ENCODE assay signal across 8 cellular contexts in genomic region chr17:6421700-6422604, GRCh38. TPM values are rescaled to one million over a fixed set of nuclear protein-coding genes. Genes with fewer than 3 reads are reported as not detected.
DNase-seq lines count a peak whose midpoint lies in the region; ATAC-seq, FAIRE-seq and TF ChIP-seq lines count a peak whose summit lies in the region.

No MANE protein-coding gene starts in this region.

- DNase-seq in COLO668 (lab: John Stamatoyannopoulos, UW; ENCODE audit: unreplicated experiment), result peak; percentile 70
- DNase-seq in HTR-8/SVneo (ENCODE audit: insufficient read length, low spot score), result peak; percentile 91
- peak; percentile 67 for DNase-seq in activated T-cell treated with anti-CD3 and anti-CD28 coated beads, Interleukin-2, amount 50 U/mL, for 1 hour
- peak; percentile 46 to 71 for DNase-seq in fibroblast of lung (ENCODE audit: low read depth in 2 of 2)
- peak; percentile 69 to 76 for DNase-seq in stimulated activated naive CD8-positive, alpha-beta T cell treated with anti-CD3 and anti-CD28 coated beads, Interleukin-15, amount 100 ng/mL, for 72 hours

- H4K20me1 ChIP-seq in fibroblast of lung (ENCODE audit: control insufficient read depth, extremely low read depth, insufficient read depth, low read length) (no peaks in the 10 kb centered on the region), neural cell (ENCODE audit: insufficient read depth) (no peaks in the 10 kb centered on the region)

- H3K4me2 ChIP-seq in fibroblast of lung (ENCODE audit: extremely low read depth, insufficient read depth, low read length) (no peak overlapping the region), neural cell (ENCODE audit: low read length) (no peak overlapping the region)

- H3K27me3 ChIP-seq in fibroblast of lung (ENCODE audit: control insufficient read depth, insufficient read depth, low read length), result no peaks in the 10 kb centered on the region
- H3K27me3 ChIP-seq in neural cell (ENCODE audit: insufficient read depth, low read depth, low read length), result no peaks in the 10 kb centered on the region

- H3K79me2 ChIP-seq in fibroblast of lung (ENCODE audit: control insufficient read depth, insufficient read depth, low read length) (no peaks in the 10 kb centered on the region), neural cell (replicated peaks; ENCODE audit: insufficient read depth, low read length) (no peaks in the 10 kb centered on the region)

- H2AFZ ChIP-seq in fibroblast of lung (ENCODE audit: low read length) (no peak overlapping the region), neural cell (ENCODE audit: low read depth, low read length) (no peak overlapping the region)

- no peaks in the 10 kb centered on the region for H3F3A ChIP-seq in neural cell (ENCODE audit: insufficient read depth, low read length, poor library complexity, severe bottlenecking)

- H3K9ac ChIP-seq in fibroblast of lung (ENCODE audit: insufficient read depth, low read length) (no peak overlapping the region), neural cell (ENCODE audit: low read length) (no peak overlapping the region)

- no peaks in the 10 kb centered on the region for H3K9me2 ChIP-seq in neural cell (ENCODE audit: insufficient read depth, low read length)

- no peak overlapping the region for H3K4me3 ChIP-seq in fibroblast of lung (replicated peaks in 1 of 4; ENCODE audit: control extremely low read depth in 1 of 4, insufficient read depth in 1 of 4, low read depth in 3 of 4, low read length in 4 of 4)
- no peak overlapping the region for H3K4me3 ChIP-seq in neural cell (ENCODE audit: low read length)

- no peak overlapping the region for H3K27ac Mint-ChIP-seq in stimulated activated naive CD8-positive, alpha-beta T cell treated with anti-CD3 and anti-CD28 coated beads, Interleukin-15, amount 100 ng/mL, for 72 hours

- no peaks in the 10 kb centered on the region for H3K36me3 ChIP-seq in fibroblast of lung (ENCODE audit: control insufficient read depth, insufficient read depth, low read length)
- H3K36me3 ChIP-seq in neural cell (ENCODE audit: insufficient read depth, low read length), result no peaks in the 10 kb centered on the region

- H3K4me1 Mint-ChIP-seq in stimulated activated naive CD8-positive, alpha-beta T cell treated with anti-CD3 and anti-CD28 coated beads, Interleukin-15, amount 100 ng/mL, for 72 hours, result peaks cover 17% of the 10 kb centered on the region

- no peaks in the 10 kb centered on the region for H3K9me3 Mint-ChIP-seq in stimulated activated naive CD8-positive, alpha-beta T cell treated with anti-CD3 and anti-CD28 coated beads, Interleukin-15, amount 100 ng/mL, for 72 hours

- peak; percentile 72 to 86 for TF ChIP-seq CTCF in fibroblast of lung (conservative IDR thresholded peaks at IDR 0.05 in 1 of 2, IDR thresholded peaks at IDR 0.05 in 1 of 2; ENCODE audit: low read depth in 1 of 2, low read length in 2 of 2)
- peak; percentile 97 for TF ChIP-seq CTCF in neural cell (IDR thresholded peaks at IDR 0.05; ENCODE audit: poor library complexity, severe bottlenecking)

- peaks cover 80% of the 10 kb centered on the region for H3K27me3 Mint-ChIP-seq in stimulated activated naive CD8-positive, alpha-beta T cell treated with anti-CD3 and anti-CD28 coated beads, Interleukin-15, amount 100 ng/mL, for 72 hours

- H3K4me3 Mint-ChIP-seq in stimulated activated naive CD8-positive, alpha-beta T cell treated with anti-CD3 and anti-CD28 coated beads, Interleukin-15, amount 100 ng/mL, for 72 hours, result no peak overlapping the region

- H3K9me3 ChIP-seq in fibroblast of lung (ENCODE audit: control insufficient read depth, insufficient read depth, low read depth, low read length), result no peaks in the 10 kb centered on the region
- H3K9me3 ChIP-seq in neural cell (ENCODE audit: low read length), result no peaks in the 10 kb centered on the region

- peak; percentile 100 for TF ChIP-seq RAD21 in neural cell (conservative IDR thresholded peaks at IDR 0.05)

- peak; percentile 85 for ATAC-seq in stimulated activated naive CD8-positive, alpha-beta T cell treated with anti-CD3 and anti-CD28 coated beads, Interleukin-15, amount 100 ng/mL, for 72 hours
- no peak for ATAC-seq in HG03520 (IDR thresholded peaks at IDR 0.05; ENCODE audit: unreplicated experiment)

- TF ChIP-seq EP300 in neural cell (conservative IDR thresholded peaks at IDR 0.05; ENCODE audit: poor library complexity, severe bottlenecking), result no peak

- H3K27ac ChIP-seq in fibroblast of lung (ENCODE audit: insufficient read depth, low read length) (no peak overlapping the region), neural cell (ENCODE audit: low read length) (no peak overlapping the region)

- FAIRE-seq in HTR-8/SVneo (lab: Jason Lieb, UNC), result peak; percentile 77

- no peaks in the 10 kb centered on the region for H3K4me1 ChIP-seq in fibroblast of lung (ENCODE audit: control insufficient read depth, extremely low read depth, insufficient read depth, low read length)

TF ChIP-seq in PFSK-1, 5 proteins besides CTCF, POLR2A, EP300 and RAD21 (continues in another document):
- TF ChIP-seq SIN3A (IDR thresholded peaks at IDR 0.05; ENCODE audit: borderline replicate concordance, insufficient read depth, low read length) (no peak), TAF1 (IDR thresholded peaks at IDR 0.05; ENCODE audit: borderline replicate concordance, insufficient read depth, low read length) (no peak), POLR2AphosphoS5 (IDR thresholded peaks at IDR 0.05; ENCODE audit: low read depth, low read length) (no peak), FOXP2 (optimal IDR thresholded peaks at IDR 0.05; ENCODE audit: borderline replicate concordance, extremely low read depth, extremely low read length, insufficient read depth) (peak; percentile 91)

TF ChIP-seq in neural cell, 6 proteins besides CTCF, POLR2A, EP300 and RAD21:
- TF ChIP-seq REST (IDR thresholded peaks at IDR 0.05; ENCODE audit: borderline replicate concordance), result no peak
- peak; percentile 100 for TF ChIP-seq SMC3 (conservative IDR thresholded peaks at IDR 0.05; ENCODE audit: poor library complexity)

RNA-seq across cellular contexts. Expression of gene AIPL1, which starts 13.0 kb away (rescaled TPM):
- not detected for polyA plus RNA-seq in PFSK-1 (2012; ENCODE audit: insufficient read length, low read depth)
- under 0.01 TPM in 1 of 2 replicates, not detected in the other for total RNA-seq in fibroblast of lung
- 0.05 TPM in 1 of 2 replicates, not detected in the other for polyA plus RNA-seq in fibroblast of lung
- polyA plus RNA-seq in fibroblast of lung (2012), result not detected in 2 replicates
- polyA minus RNA-seq in fibroblast of lung (ENCODE audit: low replicate concordance), result not detected in 2 replicates
- polyA plus RNA-seq in neural cell, result not detected in 2 replicates
- not detected in 2 replicates for polyA minus RNA-seq in neural cell

RNA-seq across cellular contexts. Expression of gene PIMREG, which starts 22.3 kb away (rescaled TPM):
- 81.7 TPM for polyA plus RNA-seq in PFSK-1 (2012; ENCODE audit: insufficient read length, low read depth)
- 1.5 and 10.6 TPM in 2 replicates for total RNA-seq in fibroblast of lung
- polyA plus RNA-seq in fibroblast of lung (6.5 and 18.5 TPM in 2 replicates), neural cell (6.0 and 9.1 TPM in 2 replicates)
- polyA plus RNA-seq in fibroblast of lung (2012), result 7.2 and 23.1 TPM in 2 replicates
- polyA minus RNA-seq in fibroblast of lung (ENCODE audit: low replicate concordance) (9.3 and 17.5 TPM in 2 replicates), neural cell (2.5 and 4.9 TPM in 2 replicates)
